In genomic region chr3:152244156-152244888, GRCh38 we compare ENCODE assay signal across 9 cellular contexts. TPM values are rescaled to one million over a fixed set of nuclear protein-coding genes. Genes with fewer than 3 reads are reported as not detected.
DNase-seq lines count a peak whose midpoint lies in the region; ATAC-seq and TF ChIP-seq lines count a peak whose summit lies in the region.
"Had no signal": no experiment of that assay in that cellular context is flagged by ENCODE, and none has a peak within 500 bp of the region (broad histone marks: within the 10 kb centered on the region; RNA-seq: fewer than 3 reads in every experiment).

No MANE protein-coding gene starts in this region.

- TF ChIP-seq POLR2A in adrenal gland (IDR thresholded peaks at IDR 0.05) = no peak

- TF ChIP-seq CTCF in natural killer cell (IDR thresholded peaks at IDR 0.05) = no peak
- no peak for TF ChIP-seq CTCF in adrenal gland (IDR thresholded peaks at IDR 0.05)

- H3K9me3 Mint-ChIP-seq in natural killer cell = no peaks in the 10 kb centered on the region

- H3K27ac Mint-ChIP-seq in natural killer cell = peak overlapping the region; percentile 76 to 92

- no peak overlapping the region for H3K27ac ChIP-seq in adrenal gland
- no peak overlapping the region for H3K27ac ChIP-seq in caudate nucleus (ENCODE audit: low read depth, low read length)

- peaks cover 52 to 56% of the 10 kb centered on the region in 2 donors for H3K4me1 Mint-ChIP-seq in natural killer cell

- H3K36me3 Mint-ChIP-seq in natural killer cell = no peaks in the 10 kb centered on the region

- H3K9me3 ChIP-seq in adrenal gland (replicated peaks in 1 of 3) = no peaks in the 10 kb centered on the region

- peak; percentile 33 for ATAC-seq in GM18861 (IDR thresholded peaks at IDR 0.05; ENCODE audit: unreplicated experiment)
- peak; percentile 28 for ATAC-seq in HG02981 (IDR thresholded peaks at IDR 0.05; ENCODE audit: unreplicated experiment)
- ATAC-seq in natural killer cell = peak; percentile 27 to 46 (median 30)

- no peaks in the 10 kb centered on the region for H3K27me3 ChIP-seq in adrenal gland

- H3K4me3 ChIP-seq in adrenal gland = peak overlapping the region in 1 of 4 donors; percentile 7
- H3K4me3 ChIP-seq: smooth muscle cell had no signal

- intact Hi-C loops in natural killer cell (cut with micrococcal nuclease) (loop anchor here (5.0 kb wide), 1 partner anchor 33 kb away; no protein-coding TSS in a partner anchor), adrenal gland (cut with DNase I) (no loop called here)

- H3K4me3 Mint-ChIP-seq in natural killer cell = peak overlapping the region; percentile 97

- WGBS in adrenal gland, 4 donors = 55 to 77% (median 61%) methylated on average over 2 of the region's 2 CpGs

- H3K36me3 ChIP-seq in adrenal gland (replicated peaks in 1 of 2) = no peaks in the 10 kb centered on the region

- H3K27me3 Mint-ChIP-seq in natural killer cell (ENCODE audit: low read depth in 2 of 2) = no peaks in the 10 kb centered on the region

- H3K4me1 ChIP-seq in adrenal gland (replicated peaks in 1 of 2) = peaks cover 0 to 8% of the 10 kb centered on the region in 2 donors

- peak; percentile 94 for DNase-seq in SKM-1 treated with dmso at 0.1 percent for 144 hours (lab: John Stamatoyannopoulos, UW; ENCODE audit: unreplicated experiment)
- no peak for DNase-seq in natural killer cell
- DNase-seq in NCI-H748 treated with DMSO at 0.1 percent for 48 hours (lab: John Stamatoyannopoulos, UW) = no peak
- no peak for DNase-seq in adrenal gland
- DNase-seq in caudate nucleus (lab: John Stamatoyannopoulos, UW) = no peak
- DNase-seq in epidermal melanocyte (ENCODE audit: insufficient read length, low spot score) = no peak

RNA-seq across cellular contexts. Expression of gene MBNL1, which starts 24.4 kb away (rescaled TPM):
- total RNA-seq in natural killer cell (100 to 1,000 TPM; 600 to 704 (median 607) TPM), adrenal gland (100 to 1,000 TPM in 6 of 8 donors, 10 to 100 TPM in 2; 85.5 to 252 (median 149) TPM)
- polyA plus RNA-seq in adrenal gland = 10 to 100 TPM; 30.6 to 63.8 (median 36.2) TPM
